Comparison of ENCODE assay signal across 8 cellular contexts in genomic region chr2:130824492-130825061, GRCh38.
A peak's percentile ranks its signal among the peaks of the same experiment; 100 is the strongest.
DNase-seq lines count a peak whose midpoint lies in the region; ATAC-seq lines count a peak whose summit lies in the region.

No MANE protein-coding gene starts in this region.

- DNase-seq in CD1c-positive myeloid dendritic cell (ENCODE audit: extremely low spot score): peak; percentile 67
- peak; percentile 22 for DNase-seq in SKM-1 treated with dmso at 0.1 percent for 144 hours (lab: John Stamatoyannopoulos, UW; ENCODE audit: unreplicated experiment)
- DNase-seq in amniotic epithelial cell (ENCODE audit: low read depth): peak; percentile 98
- DNase-seq in medulla oblongata (ENCODE audit: extremely low spot score): peak; percentile 84
- peak; percentile 80 for DNase-seq in stimulated activated naive B cell treated with anti-CD40 and anti-IgM and Interleukin-4, amounts not matched to agents 10 μg/mL and 1 μg/mL and 100 μg/mL, for 72 hours
- DNase-seq in LoVo (ENCODE audit: low spot score): no peak

- peak; percentile 85 for ATAC-seq in GM19463 (IDR thresholded peaks at IDR 0.05; ENCODE audit: unreplicated experiment)
- peak; percentile 82 for ATAC-seq in HG03558 (IDR thresholded peaks at IDR 0.05; ENCODE audit: extremely low read depth, unreplicated experiment)
- ATAC-seq in stimulated activated naive B cell treated with anti-CD40 and anti-IgM and Interleukin-4, amounts not matched to agents 10 μg/mL and 1 μg/mL and 100 μg/mL, for 72 hours (replicated peaks): peak; percentile 88 to 94

- no peaks in the 10 kb centered on the region for H3K9me3 Mint-ChIP-seq in stimulated activated naive B cell treated with anti-CD40 and anti-IgM and Interleukin-4, amounts not matched to agents 10 μg/mL and 1 μg/mL and 100 μg/mL, for 72 hours

- H3K27ac Mint-ChIP-seq in stimulated activated naive B cell treated with anti-CD40 and anti-IgM and Interleukin-4, amounts not matched to agents 10 μg/mL and 1 μg/mL and 100 μg/mL, for 72 hours: peak overlapping the region; percentile 96

- H3K4me3 Mint-ChIP-seq in stimulated activated naive B cell treated with anti-CD40 and anti-IgM and Interleukin-4, amounts not matched to agents 10 μg/mL and 1 μg/mL and 100 μg/mL, for 72 hours: peak overlapping the region; percentile 17 to 48

- no peaks in the 10 kb centered on the region for H3K36me3 Mint-ChIP-seq in stimulated activated naive B cell treated with anti-CD40 and anti-IgM and Interleukin-4, amounts not matched to agents 10 μg/mL and 1 μg/mL and 100 μg/mL, for 72 hours

- peaks cover 12% of the 10 kb centered on the region in 2 donors for H3K27me3 Mint-ChIP-seq in stimulated activated naive B cell treated with anti-CD40 and anti-IgM and Interleukin-4, amounts not matched to agents 10 μg/mL and 1 μg/mL and 100 μg/mL, for 72 hours

- H3K4me1 Mint-ChIP-seq in stimulated activated naive B cell treated with anti-CD40 and anti-IgM and Interleukin-4, amounts not matched to agents 10 μg/mL and 1 μg/mL and 100 μg/mL, for 72 hours: peaks cover 18 to 32% of the 10 kb centered on the region in 2 donors
